1 cellular context compared by ENCODE assay signal in the genomic region with DNA sequence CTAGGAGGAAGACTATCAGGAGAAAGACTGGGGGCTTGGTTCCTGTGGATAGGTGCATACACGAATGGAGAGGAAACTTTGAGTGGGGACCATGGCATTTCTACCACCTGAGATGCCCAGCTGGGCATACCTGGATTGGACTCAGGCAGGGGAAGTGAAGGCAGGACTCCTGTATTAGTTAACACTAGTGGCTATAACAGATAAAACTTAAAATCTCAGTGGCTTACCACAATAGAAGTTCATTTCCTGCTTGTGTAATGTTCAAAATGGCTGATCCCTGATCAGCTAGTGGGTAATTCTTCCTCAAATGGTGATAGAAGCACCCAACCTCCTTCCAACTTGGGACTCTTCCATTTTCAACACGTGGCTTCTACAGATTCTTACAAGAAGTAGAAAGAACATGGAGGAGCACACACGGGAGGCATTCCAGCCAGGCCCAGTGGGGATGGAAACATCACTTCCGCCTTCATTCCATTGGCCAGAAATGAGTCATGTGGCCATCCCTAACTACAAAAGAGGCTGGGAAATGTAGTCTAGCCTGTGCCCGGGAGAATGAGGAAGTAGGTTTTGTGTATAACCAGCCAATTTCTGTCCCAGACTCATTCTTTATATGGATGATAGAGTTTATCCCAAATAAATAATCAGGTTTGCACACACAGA.
TF ChIP-seq lines count a peak whose summit lies in the region.

No MANE protein-coding gene starts in this region.

TF ChIP-seq in HepG2, 621 proteins besides CTCF, POLR2A, EP300 and RAD21 (continued from another document):
- TF ChIP-seq USF2 (IDR thresholded peaks at IDR 0.05; ENCODE audit: low read depth, low read length) (peak; percentile 53), USF2 (CRISPR knock-in tag; IDR thresholded peaks at IDR 0.05; ENCODE audit: borderline replicate concordance) (peak; percentile 76; the same call in 1 of the 2 replicates), RBAK (CRISPR knock-in tag; IDR thresholded peaks at IDR 0.05) (no peak), HMGXB3 (CRISPR knock-in tag; IDR thresholded peaks at IDR 0.05; ENCODE audit: borderline replicate concordance) (no peak), MEIS2 (CRISPR knock-in tag; IDR thresholded peaks at IDR 0.05) (no peak), ARNTL (CRISPR knock-in tag; IDR thresholded peaks at IDR 0.05) (no peak), PLRG1 (conservative IDR thresholded peaks at IDR 0.05) (no peak), XBP1 (CRISPR knock-in tag; IDR thresholded peaks at IDR 0.05) (no peak)
- TF ChIP-seq, protein P1, sequence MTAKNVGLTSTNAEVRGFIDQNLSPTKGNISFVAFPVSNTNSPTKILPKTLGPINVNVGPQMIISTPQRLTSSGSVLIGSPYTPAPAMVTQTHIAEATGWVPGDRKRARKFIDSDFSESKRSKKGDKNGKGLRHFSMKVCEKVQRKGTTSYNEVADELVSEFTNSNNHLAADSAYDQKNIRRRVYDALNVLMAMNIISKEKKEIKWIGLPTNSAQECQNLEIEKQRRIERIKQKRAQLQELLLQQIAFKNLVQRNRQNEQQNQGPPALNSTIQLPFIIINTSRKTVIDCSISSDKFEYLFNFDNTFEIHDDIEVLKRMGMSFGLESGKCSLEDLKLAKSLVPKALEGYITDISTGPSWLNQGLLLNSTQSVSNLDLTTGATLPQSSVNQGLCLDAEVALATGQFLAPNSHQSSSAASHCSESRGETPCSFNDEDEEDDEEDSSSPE (CRISPR knock-in tag; IDR thresholded peaks at IDR 0.05) = no peak
